ENCODE assay signal across 1 cellular context in genomic region chr19:45670670-45671453, GRCh38.
TF ChIP-seq lines count a peak whose summit lies in the region.

No MANE protein-coding gene starts in this region.

TF ChIP-seq in IMR-90, 13 proteins besides CTCF, POLR2A, EP300 and RAD21 (continued from another document):
- TF ChIP-seq ELK1 (IDR thresholded peaks at IDR 0.05; ENCODE audit: borderline replicate concordance, low read depth, low read length), result no peak
- TF ChIP-seq MAFK (IDR thresholded peaks at IDR 0.05; ENCODE audit: low read depth, low read length), result no peak
- TF ChIP-seq USF2 (IDR thresholded peaks at IDR 0.05; ENCODE audit: low read depth, low read length), result no peak
- no peak for TF ChIP-seq CEBPB (IDR thresholded peaks at IDR 0.05; ENCODE audit: low read depth, low read length)
- TF ChIP-seq RCOR1 (IDR thresholded peaks at IDR 0.05; ENCODE audit: insufficient replicate concordance, low read length), result no peak
- no peak for TF ChIP-seq RFX5 (IDR thresholded peaks at IDR 0.05; ENCODE audit: low read depth, low read length)
- TF ChIP-seq CHD1 (IDR thresholded peaks at IDR 0.05; ENCODE audit: low read depth, low read length), result no peak
- TF ChIP-seq FOS (IDR thresholded peaks at IDR 0.05; ENCODE audit: low read depth, low read length), result no peak
- TF ChIP-seq SMC3 (IDR thresholded peaks at IDR 0.05; ENCODE audit: low read depth, low read length), result no peak
- TF ChIP-seq NFE2L2 (IDR thresholded peaks at IDR 0.05; ENCODE audit: low read depth, low read length), result no peak
- TF ChIP-seq MXI1 (IDR thresholded peaks at IDR 0.05; ENCODE audit: borderline replicate concordance, low read depth, low read length), result no peak
- no peak for TF ChIP-seq BHLHE40 (IDR thresholded peaks at IDR 0.05; ENCODE audit: low read depth, low read length)
TF ChIP-seq in IMR-90: peak in this region for 0.
